ENCODE assay signal across 8 cellular contexts in the genomic region with DNA sequence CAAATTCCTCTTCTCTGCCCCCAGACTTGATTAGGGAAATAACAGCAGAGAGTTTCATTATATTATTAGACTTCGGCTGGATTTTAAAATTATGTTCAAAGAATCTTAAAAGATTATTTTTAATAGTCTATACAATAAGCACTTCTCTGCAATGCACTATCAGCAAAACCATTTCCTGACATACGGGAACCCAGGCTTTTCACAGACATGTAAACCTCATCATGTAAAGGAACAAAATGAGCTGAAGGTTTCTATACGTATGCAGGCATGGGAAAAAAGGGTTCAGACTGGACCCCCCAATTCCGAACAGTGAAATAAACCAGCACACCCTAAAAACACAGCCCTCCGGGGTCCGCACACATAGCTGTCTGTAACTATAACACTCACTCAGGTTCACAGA.
A peak's percentile ranks its signal among the peaks of the same experiment; 100 is the strongest.
DNase-seq lines count a peak whose midpoint lies in the region; ATAC-seq, FAIRE-seq and TF ChIP-seq lines count a peak whose summit lies in the region.

No MANE protein-coding gene starts in this region.

- WGBS in heart left ventricle, 4 donors = 63 to 69% (median 66%) methylated on average over 6 of the region's 6 CpGs

- H3K4me1 ChIP-seq in heart left ventricle = peaks cover 0 to 31% (median 11%) of the 10 kb centered on the region in 12 donors
- H3K4me1 ChIP-seq in mucosa of rectum (ENCODE audit: control insufficient read depth in 2 of 2, insufficient read depth in 2 of 2, low read length in 2 of 2) = peaks cover 14 to 16% of the 10 kb centered on the region in 2 donors
- peaks cover 25% of the 10 kb centered on the region for H3K4me1 ChIP-seq in upper lobe of right lung

- DNase-seq in heart left ventricle (no peak), Right ventricle myocardium inferior (ENCODE audit: missing footprints) (no peak), caudate nucleus (lab: John Stamatoyannopoulos, UW) (no peak), upper lobe of right lung (no peak), GM19239 (ENCODE audit: insufficient read length, low spot score) (no peak), GM19240 (ENCODE audit: insufficient read length, low spot score) (no peak), kidney tubule cell (ENCODE audit: low spot score) (no peak)

- intact Hi-C loops in heart left ventricle (cut with DNase I) (loop anchor here in 2 of 10 donors (5.0 to 10.0 kb wide), 2 partner anchors 42 to 55 kb away; no protein-coding TSS in a partner anchor), Right ventricle myocardium inferior (cut with DNase I) (loop anchor here (5.0 kb wide), 2 partner anchors 42 to 92 kb away; no protein-coding TSS in a partner anchor), upper lobe of right lung (cut with DNase I) (no loop called here)

- ATAC-seq in heart left ventricle (no peak), Right ventricle myocardium inferior (no peak), upper lobe of right lung (no peak)

- H3K27ac ChIP-seq in heart left ventricle (peak overlapping the region in 9 of 12 donors; percentile 8 to 67 (median 48)), caudate nucleus (ENCODE audit: low read depth, low read length) (peak overlapping the region; percentile 46), mucosa of rectum (ENCODE audit: low read depth in 2 of 2, low read length in 2 of 2) (peak overlapping the region; percentile 81 to 91), upper lobe of right lung (peak overlapping the region; percentile 74)

- TF ChIP-seq CTCF in heart left ventricle (IDR thresholded peaks at IDR 0.05) (no peak), upper lobe of right lung (IDR thresholded peaks at IDR 0.05) (no peak)

- H3K9me3 ChIP-seq in heart left ventricle (no peaks in the 10 kb centered on the region), mucosa of rectum (ENCODE audit: control insufficient read depth in 2 of 2, low read length in 2 of 2) (no peaks in the 10 kb centered on the region), upper lobe of right lung (no peaks in the 10 kb centered on the region)

- H3K36me3 ChIP-seq in heart left ventricle = peaks cover 0 to 43% (median 29%) of the 10 kb centered on the region in 9 donors
- peaks cover 15 to 26% of the 10 kb centered on the region in 2 donors for H3K36me3 ChIP-seq in mucosa of rectum (ENCODE audit: control insufficient read depth in 2 of 2, insufficient read depth in 2 of 2, low read length in 2 of 2)
- peaks cover 47% of the 10 kb centered on the region for H3K36me3 ChIP-seq in upper lobe of right lung

- H3K4me3 ChIP-seq in heart left ventricle (peak overlapping the region in 10 of 12 donors; percentile 15 to 51 (median 40)), mucosa of rectum (ENCODE audit: low read length in 2 of 2) (peak overlapping the region; percentile 70 to 86), upper lobe of right lung (peak overlapping the region; percentile 41)

- TF ChIP-seq POLR2A in heart left ventricle (IDR thresholded peaks at IDR 0.05) = no peak

- no peak for FAIRE-seq in GM19239 (lab: Jason Lieb, UNC)

- peak overlapping the region; percentile 64 to 85 for H3K9ac ChIP-seq in mucosa of rectum (ENCODE audit: low read depth in 1 of 2, low read length in 2 of 2)

- no peaks in the 10 kb centered on the region for H3K27me3 ChIP-seq in heart left ventricle
- H3K27me3 ChIP-seq in mucosa of rectum (ENCODE audit: control insufficient read depth in 2 of 2, insufficient read depth in 2 of 2, low read length in 2 of 2) = no peaks in the 10 kb centered on the region
- H3K27me3 ChIP-seq in upper lobe of right lung = no peaks in the 10 kb centered on the region
